In the genomic region with DNA sequence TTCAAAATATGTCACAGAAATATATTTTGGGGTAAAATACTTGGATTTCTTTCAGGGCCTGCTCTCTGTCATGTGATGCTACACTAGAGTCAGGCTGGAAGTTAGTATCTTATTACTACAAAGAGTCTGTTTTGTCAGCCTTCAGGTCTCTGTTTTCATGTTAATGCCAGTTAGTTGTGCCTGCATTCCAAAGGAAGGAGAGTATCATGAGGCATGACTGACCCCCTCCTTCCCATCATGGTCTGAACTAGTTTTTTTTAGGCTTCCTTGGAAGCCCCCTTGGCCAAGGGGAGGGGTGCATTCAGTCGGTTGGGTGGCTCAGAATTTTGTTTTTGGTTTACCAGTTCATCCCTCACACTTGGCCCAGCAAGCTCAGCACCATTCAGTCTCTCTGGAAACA, we compare ENCODE assay signal across 22 cellular contexts.
"Had no signal": no experiment of that assay in that cellular context is flagged by ENCODE, and none has a peak within 500 bp of the region (broad histone marks: within the 10 kb centered on the region; RNA-seq: fewer than 3 reads in every experiment).

No MANE protein-coding gene starts in this region.

- H3K4me1 ChIP-seq: breast epithelium, left ventricle myocardium inferior, right lobe of liver, testis, transverse colon had no signal

- H3K27me3 ChIP-seq: breast epithelium, neutrophil, right lobe of liver, testis, transverse colon had no signal

- DNase-seq: activated B cell treated with CpG ODN at 0.5 μM for 24 hours; activated CD4-positive, alpha-beta T cell treated with anti-CD3 and anti-CD28 coated beads for 36 hours; activated CD8-positive, alpha-beta memory T cell treated with anti-CD3 and anti-CD28 coated beads, Interleukin-2, amount 10 ng/mL, durations not matched to agents 7 days and 5 days; activated CD8-positive, alpha-beta T cell treated with anti-CD3 and anti-CD28 coated beads, Interleukin-2, amount 10 ng/mL, durations not matched to agents 7 days and 5 days; activated naive CD8-positive, alpha-beta T cell treated with anti-CD3 and anti-CD28 coated beads, Interleukin-2, amount 50 U/mL, for 24 hours; activated T-cell treated with anti-CD3 and anti-CD28 coated beads, Interleukin-2, amount 50 U/mL, for 48 hours; amygdala; dermis blood vessel endothelial cell; effector CD4-positive, alpha-beta T cell; esophagus squamous epithelium; foreskin melanocyte; left ventricle myocardium inferior; right lobe of liver; stimulated activated CD4-positive, alpha-beta T cell treated with anti-CD3 and anti-CD28 coated beads, Interleukin-2, amount 100 ng/mL, for 48 hours; stimulated activated naive CD8-positive, alpha-beta T cell treated with anti-CD3 and anti-CD28 coated beads, Interleukin-15, Interleukin-2, amounts not matched to agents 100 U/mL and 50 U/mL, for 24 hours; T-helper 2 cell; testis; transverse colon had no signal

- H3K9me3 ChIP-seq: breast epithelium, esophagus squamous epithelium, left ventricle myocardium inferior, neutrophil, right lobe of liver, testis, transverse colon had no signal

- H3K36me3 ChIP-seq: breast epithelium, esophagus squamous epithelium, left ventricle myocardium inferior, neutrophil, right lobe of liver, transverse colon had no signal

- H3K4me3 ChIP-seq: breast epithelium, esophagus squamous epithelium, left ventricle myocardium inferior, lung, right lobe of liver, testis, transverse colon had no signal

- ATAC-seq: activated CD4-positive, alpha-beta T cell treated with anti-CD3 and anti-CD28 coated beads for 36 hours; activated CD8-positive, alpha-beta memory T cell treated with anti-CD3 and anti-CD28 coated beads, Interleukin-2, amount 10 ng/mL, durations not matched to agents 7 days and 5 days; activated CD8-positive, alpha-beta T cell treated with anti-CD3 and anti-CD28 coated beads, Interleukin-2, amount 10 ng/mL, durations not matched to agents 7 days and 5 days; activated naive CD8-positive, alpha-beta T cell treated with anti-CD3 and anti-CD28 coated beads, Interleukin-2, amount 50 U/mL, for 24 hours; right lobe of liver; stimulated activated naive CD8-positive, alpha-beta T cell treated with anti-CD3 and anti-CD28 coated beads, Interleukin-15, Interleukin-2, amounts not matched to agents 100 U/mL and 50 U/mL, for 24 hours had no signal

- H3K27ac ChIP-seq: breast epithelium, epithelial cell of prostate, esophagus squamous epithelium, left ventricle myocardium inferior, neutrophil, right lobe of liver, testis, transverse colon had no signal
